In genomic region chr2:69777778-69778089, GRCh38 we compare ENCODE assay signal across 18 cellular contexts. TPM values are rescaled to one million over a fixed set of nuclear protein-coding genes. Genes with fewer than 3 reads are reported as not detected.
DNase-seq lines count a peak whose midpoint lies in the region; ATAC-seq, FAIRE-seq and TF ChIP-seq lines count a peak whose summit lies in the region.
"Had no signal": no experiment of that assay in that cellular context is flagged by ENCODE, and none has a peak within 500 bp of the region (broad histone marks: within the 10 kb centered on the region; RNA-seq: fewer than 3 reads in every experiment).

No MANE protein-coding gene starts in this region.

- no peak overlapping the region for H3K4me3 ChIP-seq in HCT116 (replicated peaks in 1 of 2; ENCODE audit: low read depth in 1 of 2, low read length in 2 of 2)
- no peak overlapping the region for H3K4me3 ChIP-seq in K562
- peak overlapping the region; percentile 8; the same call in 1 of the 2 replicates for H3K4me3 ChIP-seq in iPS-20b (ENCODE audit: low read length)

- H3K9ac ChIP-seq in HCT116 (ENCODE audit: low read length) (no peak overlapping the region), K562 (ENCODE audit: insufficient read depth in 1 of 2, low read depth in 2 of 2, low read length in 2 of 2) (no peak overlapping the region), iPS-20b (ENCODE audit: low read depth, low read length) (peak overlapping the region; percentile 23; the same call in 1 of the 2 replicates)

- BruUV-seq in HCT116 (replicated peaks; lab: Mats Ljungman, UMichigan): no TSS peak
- no TSS peak for BruUV-seq in K562 (replicated peaks; lab: Mats Ljungman, UMichigan)

- no peak overlapping the region for H3K4me3 Mint-ChIP-seq in type B pancreatic cell
- H3K4me3 Mint-ChIP-seq: CD14-positive monocyte had no signal

- H2AFZ ChIP-seq in HCT116 (ENCODE audit: low read depth, low read length, poor library complexity, severe bottlenecking) (no peak overlapping the region), K562 (ENCODE audit: low read depth, low read length) (0 out of 2 replicates have a peak overlapping the region, but pooled peaks have one; percentile 23)

- no peaks in the 10 kb centered on the region for H3K9me1 ChIP-seq in K562 (ENCODE audit: control insufficient read depth, insufficient read depth, low read length)

- TF ChIP-seq POLR2A in HCT116 (IDR thresholded peaks at IDR 0.05; ENCODE audit: borderline replicate concordance, extremely low read depth, insufficient read depth, insufficient read length) (no peak), K562 (conservative IDR thresholded peaks at IDR 0.05) (no peak)

- H3K36me3 Mint-ChIP-seq in type B pancreatic cell: peaks cover 11% of the 10 kb centered on the region

- 8% methylated on average over 4 of the region's 4 CpGs for WGBS in K562 (ENCODE audit: insufficient coverage, low coverage, missing lambda C conversion rate)

- peaks cover 39% of the 10 kb centered on the region for H3K4me1 Mint-ChIP-seq in type B pancreatic cell (ENCODE audit: unreplicated experiment)

- CTCF ChIA-PET in HCT116 (lab: Charles Lee): no interaction called here
- CTCF ChIA-PET in K562 (lab: Yijun Ruan, JAX; ENCODE audit: low intra/inter-chr PET ratio): no interaction called here

- H3K4me1 ChIP-seq in HCT116 (ENCODE audit: control insufficient read depth in 1 of 2, insufficient read depth in 2 of 2, low read length in 2 of 2): peaks cover 54 to 66% of the 10 kb centered on the region in 2 experiments
- peaks cover 0 to 16% of the 10 kb centered on the region in 2 experiments; a peak in 3 of 5 replicates for H3K4me1 ChIP-seq in K562 (replicated peaks in 1 of 2; ENCODE audit: control insufficient read depth in 2 of 2, insufficient read depth in 2 of 2, low read length in 2 of 2)
- peaks cover 30% of the 10 kb centered on the region for H3K4me1 ChIP-seq in iPS-20b (ENCODE audit: insufficient read depth, low read length)

- no peaks in the 10 kb centered on the region for H3K9me2 ChIP-seq in HCT116 (ENCODE audit: insufficient read depth)

- H3K4me2 ChIP-seq in HCT116 (ENCODE audit: low read length): peak overlapping the region; percentile 31
- no peak overlapping the region for H3K4me2 ChIP-seq in K562 (ENCODE audit: insufficient read depth, low read length)

- no peaks in the 10 kb centered on the region for H3K27me3 Mint-ChIP-seq in type B pancreatic cell

- TF ChIP-seq EP300 in K562 (IDR thresholded peaks at IDR 0.05; ENCODE audit: low read length): peak; percentile 49; the same call in 1 of the 2 replicates

- TF ChIP-seq CTCF in HCT116 (IDR thresholded peaks at IDR 0.05 in 2 of 3, conservative IDR thresholded peaks at IDR 0.05 in 1 of 3; ENCODE audit: borderline replicate concordance in 1 of 3, insufficient read depth in 1 of 3, low read depth in 2 of 3, low read length in 2 of 3) (no peak), K562 (IDR thresholded peaks at IDR 0.05 in 2 of 3, conservative IDR thresholded peaks at IDR 0.05 in 1 of 3; ENCODE audit: insufficient read depth in 2 of 3, low read depth in 1 of 3, low read length in 3 of 3) (no peak), type B pancreatic cell (conservative IDR thresholded peaks at IDR 0.05) (no peak)

- H3K27me3 ChIP-seq in HCT116 (ENCODE audit: insufficient read depth, low read length) (no peaks in the 10 kb centered on the region), K562 (ENCODE audit: control insufficient read depth in 2 of 2, insufficient read depth in 2 of 2, low read length in 2 of 2) (no peaks in the 10 kb centered on the region), iPS-20b (ENCODE audit: insufficient read depth, low read length) (no peaks in the 10 kb centered on the region)

- H3K36me3 ChIP-seq in HCT116 (ENCODE audit: control insufficient read depth in 1 of 2, insufficient read depth in 2 of 2, low read length in 2 of 2) (no peaks in the 10 kb centered on the region), K562 (ENCODE audit: control insufficient read depth, insufficient read depth, low read length) (no peaks in the 10 kb centered on the region), iPS-20b (ENCODE audit: insufficient read depth, low read depth, low read length) (no peaks in the 10 kb centered on the region)

- intact Hi-C loops in HCT116 (cut with micrococcal nuclease): no loop called here
- intact Hi-C loops in K562 (cut with micrococcal nuclease): no loop called here

- H3K79me2 ChIP-seq in HCT116 (ENCODE audit: insufficient read depth, low read length) (no peaks in the 10 kb centered on the region), K562 (ENCODE audit: control insufficient read depth, insufficient read depth, low read length) (no peaks in the 10 kb centered on the region)

- in situ Hi-C loops in K562 (cut with MboI): no loop called here

- H3K9me3 Mint-ChIP-seq in type B pancreatic cell: peaks cover 3% of the 10 kb centered on the region

- POLR2A ChIA-PET in HCT116 (lab: Charles Lee) (no interaction called here), K562 (lab: Yijun Ruan, JAX) (interaction anchor here (0.9 kb wide), 1 partner anchor 12 kb away, joined by 3 read pairs; no protein-coding TSS in a partner anchor)

- H4K20me1 ChIP-seq in HCT116 (ENCODE audit: insufficient read depth): no peaks in the 10 kb centered on the region
- H4K20me1 ChIP-seq in K562 (replicated peaks; ENCODE audit: control insufficient read depth, insufficient read depth, low read length): no peaks in the 10 kb centered on the region

- ATAC-seq in HCT116: no peak
- ATAC-seq in K562: peak; percentile 84
- no peak for ATAC-seq in HG02759 (IDR thresholded peaks at IDR 0.05; ENCODE audit: unreplicated experiment)
- ATAC-seq in HG03442 (IDR thresholded peaks at IDR 0.05; ENCODE audit: unreplicated experiment): no peak
- ATAC-seq: HepG2, Panc1, Right ventricle myocardium inferior had no signal

- RAD21 ChIA-PET in HCT116 (lab: Charles Lee; ENCODE audit: low non-redundant PET in 1 of 2, low total read pairs in 2 of 2, uncharacterized antibody in 2 of 2, unreplicated experiment in 2 of 2): no interaction called here

- TF ChIP-seq RAD21 in HCT116 (IDR thresholded peaks at IDR 0.05; ENCODE audit: low read depth) (no peak), K562 (CRISPR knock-in tag; conservative IDR thresholded peaks at IDR 0.05 in 1 of 2, IDR thresholded peaks at IDR 0.05 in 1 of 2) (no peak)

- H3K27ac Mint-ChIP-seq in type B pancreatic cell: peak overlapping the region; percentile 37
- H3K27ac Mint-ChIP-seq: CD14-positive monocyte had no signal

- H3K27ac ChIP-seq in HCT116 (ENCODE audit: low read depth, low read length) (no peak overlapping the region), K562 (ENCODE audit: extremely low read depth, low read depth, low read length) (no peak overlapping the region), iPS-20b (ENCODE audit: low read length) (no peak overlapping the region)

- no peaks in the 10 kb centered on the region for H3K9me3 ChIP-seq in HCT116 (ENCODE audit: control insufficient read depth in 1 of 2, insufficient read depth in 1 of 2, low read depth in 1 of 2, low read length in 2 of 2)
- no peaks in the 10 kb centered on the region for H3K9me3 ChIP-seq in K562 (replicated peaks; ENCODE audit: control insufficient read depth, insufficient read depth, low read depth, low read length)
- H3K9me3 ChIP-seq in iPS-20b (ENCODE audit: insufficient read depth, low read depth, low read length): peaks cover 3% of the 10 kb centered on the region; the same call in 1 of the 2 replicates

- peak; percentile 85 for FAIRE-seq in K562 (lab: Jason Lieb, UNC)
- FAIRE-seq: GM12892, HepG2 had no signal

- DNase-seq in HCT116 (ENCODE audit: low read depth, low spot score) (no peak), K562 (ENCODE audit: extremely low read depth in 1 of 4, low spot score in 3 of 4) (peak; percentile 28 to 77 (median 52)), type B pancreatic cell (ENCODE audit: extremely low spot score, unreplicated experiment) (no peak)
- no peak for DNase-seq in stimulated activated CD4-positive, alpha-beta T cell treated with anti-CD3 and anti-CD28 coated beads, Interleukin-4, amount 100 ng/mL, for 24 hours
- DNase-seq: GF-D8, NCI-H1092, NCI-H146, NCI-H2081, NCI-H510A, NCI-H82 had no signal

RNA-seq across cellular contexts. Expression of gene ANXA4, which starts 35.8 kb away (rescaled TPM):
- total RNA-seq in HCT116 (2021; ENCODE audit: unreplicated experiment): 64.6 TPM
- polyA plus RNA-seq in HCT116 (2012): 68.6 and 75.8 TPM in 2 replicates
- total RNA-seq in K562 (2011; cell fraction: chromatin; rRNA removed; ENCODE audit: low replicate concordance): 15.5 and 15.8 TPM in 2 replicates
- 8.4 and 9.0 TPM in 2 replicates for total RNA-seq in K562 (2011; cell fraction: nucleolus; rRNA removed)
- 12.1 and 16.6 TPM in 2 replicates for total RNA-seq in K562 (2011; cell fraction: nucleoplasm; rRNA removed)
- total RNA-seq in K562 (2014; rRNA removed): 7.5 and 10.9 TPM in 2 replicates
- 3.0 and 3.7 TPM in 2 replicates for total RNA-seq in K562 (2014; rRNA removed; fragmentation: Illumina TruSeq; extraction: Trizol)
- total RNA-seq in K562 (2015; rRNA removed; fragmentation: Illumina TruSeq; extraction: Trizol): 2.9 and 3.4 TPM in 2 replicates
- total RNA-seq in K562 (2021): 11.8 and 12.7 TPM in 2 replicates
- polyA plus RNA-seq in K562 (2011; rRNA removed): 9.5 and 11.7 TPM in 2 replicates
- polyA plus RNA-seq in K562 (2011; cell fraction: cytosol; rRNA removed): 9.1 and 15.4 TPM in 2 replicates
- polyA plus RNA-seq in K562 (2011; cell fraction: nucleus; rRNA removed): 7.3 and 16.5 TPM in 2 replicates
- polyA plus RNA-seq in K562 (2012): 16.0 and 34.4 TPM in 2 replicates
- polyA plus RNA-seq in K562 (2014; fragmentation: Illumina TruSeq; extraction: Trizol): 13.6 and 16.1 TPM in 2 replicates
- 10 to 100 TPM; 11.6 to 13.2 TPM for polyA plus RNA-seq in K562 (2014; fragmentation: Nextera tagmentation; extraction: Ambion mirVana)
- polyA plus RNA-seq in K562 (2014; rRNA removed): 10.2 and 10.9 TPM in 2 replicates
- 7.3 and 14.4 TPM in 2 replicates for polyA minus RNA-seq in K562 (2011; rRNA and poly(A)+ RNA removed)
- polyA minus RNA-seq in K562 (2011; cell fraction: cytosol; rRNA and poly(A)+ RNA removed): 5.4 and 8.7 TPM in 2 replicates
- polyA minus RNA-seq in K562 (2011; cell fraction: nucleus; rRNA and poly(A)+ RNA removed): 5.4 and 10.0 TPM in 2 replicates
- total RNA-seq in type B pancreatic cell (ENCODE audit: low replicate concordance): 84.5 and 152 TPM in 2 replicates

RNA-seq across cellular contexts. Expression of gene GMCL1, which starts 51.7 kb away (rescaled TPM):
- total RNA-seq in HCT116 (2021; ENCODE audit: unreplicated experiment) (16.7 TPM), K562 (2014; rRNA removed) (15.2 and 20.9 TPM in 2 replicates), K562 (2014; rRNA removed; fragmentation: Illumina TruSeq; extraction: Trizol) (20.0 and 21.8 TPM in 2 replicates), K562 (2015; rRNA removed; fragmentation: Illumina TruSeq; extraction: Trizol) (13.4 and 15.0 TPM in 2 replicates), K562 (2021) (18.6 and 18.7 TPM in 2 replicates), type B pancreatic cell (ENCODE audit: low replicate concordance) (23.0 and 23.1 TPM in 2 replicates)
- polyA plus RNA-seq in HCT116 (2012): 5.1 and 6.9 TPM in 2 replicates
- total RNA-seq in K562 (2011; cell fraction: chromatin; rRNA removed; ENCODE audit: low replicate concordance): 10.8 and 41.5 TPM in 2 replicates
- 5.8 and 8.2 TPM in 2 replicates for total RNA-seq in K562 (2011; cell fraction: nucleolus; rRNA removed)
- 15.5 and 33.4 TPM in 2 replicates for total RNA-seq in K562 (2011; cell fraction: nucleoplasm; rRNA removed)
- polyA plus RNA-seq in K562 (2011; rRNA removed) (19.3 and 27.3 TPM in 2 replicates), K562 (2014; fragmentation: Illumina TruSeq; extraction: Trizol) (21.3 and 26.2 TPM in 2 replicates), K562 (2014; fragmentation: Nextera tagmentation; extraction: Ambion mirVana) (1 to 10 TPM; 7.0 to 8.1 TPM), K562 (2014; rRNA removed) (15.4 and 18.1 TPM in 2 replicates)
- 6.4 and 14.0 TPM in 2 replicates for polyA plus RNA-seq in K562 (2011; cell fraction: cytosol; rRNA removed)
- 5.9 and 9.6 TPM in 2 replicates for polyA plus RNA-seq in K562 (2011; cell fraction: nucleus; rRNA removed)
- 14.6 and 16.4 TPM in 2 replicates for polyA plus RNA-seq in K562 (2012)
- polyA minus RNA-seq in K562 (2011; rRNA and poly(A)+ RNA removed): 20.2 and 29.6 TPM in 2 replicates
- 7.8 and 13.7 TPM in 2 replicates for polyA minus RNA-seq in K562 (2011; cell fraction: cytosol; rRNA and poly(A)+ RNA removed)
- 5.1 TPM in 2 replicates for polyA minus RNA-seq in K562 (2011; cell fraction: nucleus; rRNA and poly(A)+ RNA removed)

Comparison
In these comparisons a context has a peak if more than half of its experiments do, and no peak if none do; other contexts are left out.
1. DNase-seq: peak in K562 (4 of 4); none in HCT116 (single experiment), type B pancreatic cell (single experiment) and stimulated activated CD4-positive, alpha-beta T cell treated with anti-CD3 and anti-CD28 coated beads, Interleukin-4, amount 100 ng/mL, for 24 hours (single experiment).